In genomic region chr14:50544911-50545310, GRCh38 we compare ENCODE assay signal across 14 cellular contexts.
"Had no signal": no experiment of that assay in that cellular context is flagged by ENCODE, and none has a peak within 500 bp of the region (broad histone marks: within the 10 kb centered on the region; RNA-seq: fewer than 3 reads in every experiment).

No MANE protein-coding gene starts in this region.

- H3K9me3 ChIP-seq: neutrophil, spleen had no signal

- H3K4me3 ChIP-seq: dorsolateral prefrontal cortex, spleen had no signal

- ATAC-seq: naive thymus-derived CD4-positive, alpha-beta T cell; right cardiac atrium had no signal

- H3K36me3 ChIP-seq: neutrophil, spleen had no signal

- DNase-seq: activated CD4-positive, alpha-beta T cell treated with anti-CD3 and anti-CD28 coated beads for 1 hour; activated CD4-positive, alpha-beta T cell treated with anti-CD3 and anti-CD28 coated beads, Interleukin-2, amount 50 U/mL, for 4 hours; activated naive CD4-positive, alpha-beta T cell treated with Interleukin-2 at 50 U/mL for 16 hours; activated T-cell treated with anti-CD3 and anti-CD28 coated beads for 4 hours; aorta; endodermal cell; naive thymus-derived CD4-positive, alpha-beta T cell; posterior cingulate gyrus; spleen; T1000 had no signal

- H3K27me3 ChIP-seq: dorsolateral prefrontal cortex, neutrophil, spleen had no signal

- H3K27ac ChIP-seq: neutrophil, spleen, VCaP had no signal
